ENCODE assay signal across 31 cellular contexts in the genomic region with DNA sequence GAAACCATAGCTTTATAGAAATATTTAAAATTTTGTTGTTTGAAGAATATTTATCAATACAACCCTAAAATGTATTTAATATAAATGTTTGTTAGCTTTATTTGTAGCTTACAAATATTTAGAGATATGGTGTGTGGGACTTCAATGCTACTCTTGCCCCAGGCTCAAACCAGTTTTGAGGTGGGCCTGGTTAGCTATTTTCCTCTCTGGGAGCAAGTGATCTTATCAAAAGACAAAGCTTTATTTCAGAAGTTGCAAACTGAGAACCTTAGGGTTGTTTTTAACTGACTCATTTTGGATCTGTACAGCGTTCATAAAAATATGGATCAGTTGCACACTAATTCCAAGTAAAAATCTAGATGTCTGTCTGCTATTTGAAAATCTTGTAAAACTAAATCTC.
"Had no signal": no experiment of that assay in that cellular context is flagged by ENCODE, and none has a peak within 500 bp of the region (broad histone marks: within the 10 kb centered on the region; RNA-seq: fewer than 3 reads in every experiment).

No MANE protein-coding gene starts in this region.

- H3K27ac ChIP-seq: adrenal gland, ascending aorta, body of pancreas, brain microvascular endothelial cell, breast epithelium, cardiac muscle cell had no signal

- DNase-seq: activated effector memory CD4-positive, alpha-beta T cell treated with anti-CD3 and anti-CD28 coated beads, Interleukin-2, amount 50 U/mL, for 16 hours; activated effector memory CD4-positive, alpha-beta T cell treated with Interleukin-2 at 50 U/mL for 16 hours; activated gamma-delta T cell; activated gamma-delta T cell treated with Interleukin-2 at 50 U/mL for 16 hours; activated naive CD4-positive, alpha-beta T cell; activated naive CD4-positive, alpha-beta T cell treated with anti-CD3 and anti-CD28 coated beads for 36 hours; activated naive CD4-positive, alpha-beta T cell treated with anti-CD3 and anti-CD28 coated beads, Interleukin-2, amount 10 ng/mL, durations not matched to agents 7 days and 5 days; activated naive CD4-positive, alpha-beta T cell treated with anti-CD3 and anti-CD28 coated beads, Interleukin-2, amount 50 U/mL, for 16 hours; activated naive CD4-positive, alpha-beta T cell treated with Interleukin-2 at 50 U/mL for 16 hours; activated naive CD8-positive, alpha-beta T cell treated with anti-CD3 and anti-CD28 coated beads for 36 hours; activated naive CD8-positive, alpha-beta T cell treated with anti-CD3 and anti-CD28 coated beads, Interleukin-2, amount 10 ng/mL, durations not matched to agents 7 days and 5 days; activated naive CD8-positive, alpha-beta T cell treated with anti-CD3 and anti-CD28 coated beads, Interleukin-2, amount 50 U/mL, for 24 hours; activated T-cell treated with anti-CD3 and anti-CD28 coated beads, Interleukin-2, amount 50 U/mL, for 24 hours; activated T-cell treated with anti-CD3 and anti-CD28 coated beads, Interleukin-2, amount 50 U/mL, for 4 hours; activated T-cell treated with anti-CD3 and anti-CD28 coated beads, Interleukin-2, amount 50 U/mL, for 48 hours; activated T-cell treated with anti-CD3 and anti-CD28 coated beads, Interleukin-2, amount 50 U/mL, for 72 hours; adrenal gland; amniotic stem cell; amygdala; anterior cingulate cortex; aorta; body of pancreas; brain microvascular endothelial cell; caudate nucleus; central memory CD4-positive, alpha-beta T cell; cerebellar nuclear complex had no signal

- H3K4me1 ChIP-seq: adrenal gland, ascending aorta, body of pancreas, breast epithelium had no signal

- H3K4me3 ChIP-seq: adrenal gland, ascending aorta, body of pancreas, breast epithelium, cardiac muscle cell had no signal

- H3K27me3 ChIP-seq: adrenal gland, ascending aorta, body of pancreas, brain microvascular endothelial cell, breast epithelium, cardiac muscle cell had no signal

- H3K9me3 ChIP-seq: adrenal gland, ascending aorta, body of pancreas, breast epithelium had no signal

- ATAC-seq: activated naive CD4-positive, alpha-beta T cell treated with anti-CD3 and anti-CD28 coated beads, Interleukin-2, amount 50 U/mL, for 72 hours; activated naive CD8-positive, alpha-beta T cell treated with anti-CD3 and anti-CD28 coated beads, Interleukin-2, amount 50 U/mL, for 24 hours; activated T-cell treated with anti-CD3 and anti-CD28 coated beads, Interleukin-2, amount 50 U/mL, for 4 hours; activated T-cell treated with anti-CD3 and anti-CD28 coated beads, Interleukin-2, amount 50 U/mL, for 72 hours; activated T-helper 17 cell treated with anti-CD3 and anti-CD28 coated beads, Interleukin-2, amount 50 U/mL, for 72 hours; body of pancreas had no signal

- H3K36me3 ChIP-seq: adrenal gland, ascending aorta, brain microvascular endothelial cell, breast epithelium, cardiac muscle cell had no signal
